Comparison of ENCODE assay signal across 13 cellular contexts in the genomic region with DNA sequence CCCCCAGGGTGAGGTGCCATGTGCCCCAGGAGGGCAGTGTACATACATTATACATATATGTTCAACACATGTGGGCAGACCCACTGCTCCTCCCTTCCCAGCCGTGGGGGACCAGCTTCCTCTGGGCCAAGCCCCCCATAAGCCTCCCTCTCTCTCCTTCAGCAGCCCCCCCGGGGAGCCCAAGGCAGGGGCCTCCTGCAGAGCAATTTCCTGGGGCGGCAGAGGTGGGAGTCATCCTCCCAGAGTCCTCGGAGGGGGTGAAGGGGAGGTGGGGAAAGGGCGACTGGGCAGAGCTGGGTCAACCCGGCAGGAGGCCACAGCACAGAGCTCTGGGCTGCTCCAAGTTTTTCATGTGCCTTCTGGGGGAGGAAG.
A peak's percentile ranks its signal among the peaks of the same experiment; 100 is the strongest.
DNase-seq lines count a peak whose midpoint lies in the region; ATAC-seq and TF ChIP-seq lines count a peak whose summit lies in the region.
"Had no signal": no experiment of that assay in that cellular context is flagged by ENCODE, and none has a peak within 500 bp of the region (broad histone marks: within the 10 kb centered on the region; RNA-seq: fewer than 3 reads in every experiment).

No MANE protein-coding gene starts in this region.

- ATAC-seq in sciatic nerve (peak; percentile 52), HG03460 (IDR thresholded peaks at IDR 0.05; ENCODE audit: unreplicated experiment) (no peak), GM21737 (IDR thresholded peaks at IDR 0.05; ENCODE audit: unreplicated experiment) (no peak)

- H3K36me3 ChIP-seq in ACC112 (ENCODE audit: insufficient read depth, low read length) (no peaks in the 10 kb centered on the region), right atrium auricular region (no peaks in the 10 kb centered on the region)

- H3K4me1 ChIP-seq in ACC112 (ENCODE audit: control insufficient read depth, insufficient read depth, low read length, unreplicated experiment) (peaks cover 35% of the 10 kb centered on the region), right atrium auricular region (peaks cover 0 to 30% of the 10 kb centered on the region in 2 donors)

- 29 to 57% (median 56%) methylated on average over 6 of the region's 6 CpGs for WGBS in adipose tissue, 3 donors

- CTCF ChIA-PET in HEK293T (lab: Yijun Ruan, JAX) = no interaction called here

- H3K79me2 ChIP-seq in ACC112 (ENCODE audit: control insufficient read depth, insufficient read depth, low read length, unreplicated experiment) = no peaks in the 10 kb centered on the region

- DNase-seq in right atrium auricular region (ENCODE audit: low spot score) = no peak
- no peak for DNase-seq in sciatic nerve (ENCODE audit: low spot score)
- DNase-seq in HEK293T (ENCODE audit: extremely low spot score) = no peak
- DNase-seq in activated CD8-positive, alpha-beta memory T cell treated with anti-CD3 and anti-CD28 coated beads, Interleukin-2, amount 50 U/mL, for 4 hours = no peak
- DNase-seq: activated B cell treated with CpG ODN at 0.5 μM for 24 hours; activated T-cell treated with anti-CD3 and anti-CD28 coated beads, Interleukin-2, amount 50 U/mL, for 24 hours; NCI-H1048 had no signal

- POLR2A ChIA-PET in HEK293T (lab: Yijun Ruan, JAX) = no interaction called here

- peak overlapping the region; percentile 89 for H3K27ac ChIP-seq in ACC112 (ENCODE audit: low read depth, low read length)
- peak overlapping the region; percentile 38 for H3K27ac ChIP-seq in adipose tissue (ENCODE audit: low read depth, low read length)
- peak overlapping the region; percentile 62 to 73 for H3K27ac ChIP-seq in right atrium auricular region
- H3K27ac ChIP-seq: epithelial cell of prostate, HL-60 had no signal

- no peaks in the 10 kb centered on the region for H3K9me3 ChIP-seq in right atrium auricular region

- H3K27me3 ChIP-seq in ACC112 (ENCODE audit: insufficient read depth, low read length) (no peaks in the 10 kb centered on the region), right atrium auricular region (no peaks in the 10 kb centered on the region)

- no peak overlapping the region for H3K4me3 ChIP-seq in ACC112 (ENCODE audit: low read depth, low read length)
- H3K4me3 ChIP-seq in right atrium auricular region = no peak overlapping the region

- H2AFZ ChIP-seq in ACC112 (ENCODE audit: low read length, unreplicated experiment) = peak overlapping the region; percentile 27

- intact Hi-C loops in sciatic nerve (cut with DNase I) = no loop called here

- no peak for TF ChIP-seq CTCF in right atrium auricular region (IDR thresholded peaks at IDR 0.05)

TF ChIP-seq in HEK293T, 16 proteins besides CTCF, POLR2A, EP300 and RAD21:
- TF ChIP-seq FOXM1 (IDR thresholded peaks at IDR 0.05; ENCODE audit: borderline replicate concordance) (no peak), BHLHE40 (IDR thresholded peaks at IDR 0.05; ENCODE audit: borderline replicate concordance) (no peak), CTBP1 (IDR thresholded peaks at IDR 0.05; ENCODE audit: borderline replicate concordance) (no peak), ZNF384 (IDR thresholded peaks at IDR 0.05) (no peak), SP1 (IDR thresholded peaks at IDR 0.05) (no peak), NFRKB (IDR thresholded peaks at IDR 0.05) (no peak), HDGF (IDR thresholded peaks at IDR 0.05; ENCODE audit: borderline replicate concordance) (no peak), SUZ12 (IDR thresholded peaks at IDR 0.05) (no peak), ARNT (IDR thresholded peaks at IDR 0.05) (no peak), FOXK2 (IDR thresholded peaks at IDR 0.05) (no peak), FOXA1 (IDR thresholded peaks at IDR 0.05) (no peak), TARDBP (IDR thresholded peaks at IDR 0.05) (no peak), ELF4 (IDR thresholded peaks at IDR 0.05) (no peak), LEF1 (IDR thresholded peaks at IDR 0.05; ENCODE audit: borderline replicate concordance) (no peak), L3MBTL2 (conservative IDR thresholded peaks at IDR 0.05) (no peak)
- TF ChIP-seq, protein P1, sequence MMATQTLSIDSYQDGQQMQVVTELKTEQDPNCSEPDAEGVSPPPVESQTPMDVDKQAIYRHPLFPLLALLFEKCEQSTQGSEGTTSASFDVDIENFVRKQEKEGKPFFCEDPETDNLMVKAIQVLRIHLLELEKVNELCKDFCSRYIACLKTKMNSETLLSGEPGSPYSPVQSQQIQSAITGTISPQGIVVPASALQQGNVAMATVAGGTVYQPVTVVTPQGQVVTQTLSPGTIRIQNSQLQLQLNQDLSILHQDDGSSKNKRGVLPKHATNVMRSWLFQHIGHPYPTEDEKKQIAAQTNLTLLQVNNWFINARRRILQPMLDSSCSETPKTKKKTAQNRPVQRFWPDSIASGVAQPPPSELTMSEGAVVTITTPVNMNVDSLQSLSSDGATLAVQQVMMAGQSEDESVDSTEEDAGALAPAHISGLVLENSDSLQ (IDR thresholded peaks at IDR 0.05) = no peak

Comparison
In these comparisons a context has a peak if more than half of its experiments do, and no peak if none do; other contexts are left out.
1. H3K27ac ChIP-seq: peak in every context shown above with its lines; median percentile 89 in ACC112; 68 in right atrium auricular region; 38 in adipose tissue.